Comparison of ENCODE assay signal across 18 cellular contexts in the genomic region with DNA sequence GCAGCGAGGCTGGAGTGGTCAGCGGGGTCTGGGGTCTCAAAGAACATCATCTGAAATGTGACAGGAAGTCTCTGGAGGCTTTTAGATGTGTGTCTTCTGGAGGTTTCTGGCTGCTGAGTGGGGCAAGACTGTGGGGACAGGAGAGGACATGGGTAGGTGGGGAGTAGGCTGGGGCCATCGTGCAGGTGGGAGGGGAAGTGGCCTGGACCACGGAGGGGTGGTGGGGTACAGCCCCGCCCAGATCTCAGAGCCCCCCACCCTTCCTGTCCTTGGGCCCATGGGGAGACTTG. TPM values are rescaled to one million over a fixed set of nuclear protein-coding genes. Genes with fewer than 3 reads are reported as not detected.
DNase-seq lines count a peak whose midpoint lies in the region; ATAC-seq and TF ChIP-seq lines count a peak whose summit lies in the region.
"Had no signal": no experiment of that assay in that cellular context is flagged by ENCODE, and none has a peak within 500 bp of the region (broad histone marks: within the 10 kb centered on the region; RNA-seq: fewer than 3 reads in every experiment).

No MANE protein-coding gene starts in this region.

- no peak overlapping the region for H3K4me3 ChIP-seq in H7 (ENCODE audit: insufficient read depth, low read depth, low read length)
- H3K4me3 ChIP-seq: BLaER1, K562, PC-9 had no signal

- peaks cover 6% of the 10 kb centered on the region for H3K36me3 Mint-ChIP-seq in activated naive CD4-positive, alpha-beta T cell treated with anti-CD3 and anti-CD28 coated beads, Interleukin-2, amount 50 U/mL, for 24 hours
- peaks cover 30% of the 10 kb centered on the region for H3K36me3 Mint-ChIP-seq in activated naive CD4-positive, alpha-beta T cell treated with anti-CD3 and anti-CD28 coated beads for 36 hours (ENCODE audit: low read depth)
- H3K36me3 Mint-ChIP-seq in chondrocyte (ENCODE audit: low read depth): peaks cover 21% of the 10 kb centered on the region
- peaks cover 59% of the 10 kb centered on the region for H3K36me3 Mint-ChIP-seq in stimulated activated memory B cell treated with anti-CD40 and anti-IgM and Interleukin-4, amounts not matched to agents 10 μg/mL and 1 μg/mL and 100 μg/mL, for 72 hours

- CTCF ChIA-PET in activated naive CD4-positive, alpha-beta T cell treated with anti-CD3 and anti-CD28 coated beads for 36 hours (lab: Charles Lee): interaction anchor here (0.5 kb wide), 1 partner anchor 122 kb away, joined by 3 read pairs; no protein-coding TSS in a partner anchor

- no peak for TF ChIP-seq CTCF in chondrocyte (IDR thresholded peaks at IDR 0.05)

- no peak for ATAC-seq in stimulated activated memory B cell treated with anti-CD40 and anti-IgM and Interleukin-4, amounts not matched to agents 10 μg/mL and 1 μg/mL and 100 μg/mL, for 72 hours
- ATAC-seq: K562 had no signal

- H3K36me3 ChIP-seq in H7 (replicated peaks; ENCODE audit: control insufficient read depth, insufficient read depth, low read length): peaks cover 1% of the 10 kb centered on the region

- no peaks in the 10 kb centered on the region for H3K9me3 Mint-ChIP-seq in activated naive CD4-positive, alpha-beta T cell treated with anti-CD3 and anti-CD28 coated beads, Interleukin-2, amount 50 U/mL, for 24 hours
- H3K9me3 Mint-ChIP-seq in activated naive CD4-positive, alpha-beta T cell treated with anti-CD3 and anti-CD28 coated beads for 36 hours: no peaks in the 10 kb centered on the region
- no peaks in the 10 kb centered on the region for H3K9me3 Mint-ChIP-seq in chondrocyte (ENCODE audit: low read depth)
- H3K9me3 Mint-ChIP-seq in stimulated activated memory B cell treated with anti-CD40 and anti-IgM and Interleukin-4, amounts not matched to agents 10 μg/mL and 1 μg/mL and 100 μg/mL, for 72 hours: no peaks in the 10 kb centered on the region
- H3K9me3 Mint-ChIP-seq: CD8-positive, alpha-beta memory T cell had no signal

- H3K27me3 ChIP-seq in H7 (ENCODE audit: control insufficient read depth, insufficient read depth, low read length): no peaks in the 10 kb centered on the region
- H3K27me3 ChIP-seq: BLaER1 had no signal

- DNase-seq in activated naive CD4-positive, alpha-beta T cell treated with anti-CD3 and anti-CD28 coated beads for 36 hours: no peak
- peak; percentile 25 for DNase-seq in H7
- DNase-seq in chondrocyte (ENCODE audit: low spot score): peak; percentile 74
- DNase-seq in OCI-M2 (lab: John Stamatoyannopoulos, UW; ENCODE audit: unreplicated experiment): no peak
- DNase-seq in COLO829 (ENCODE audit: low spot score): no peak
- DNase-seq: DMS79, NCI-H1105, NCI-H510A, NCI-H748 treated with DMSO at 0.1 percent for 48 hours, PC-9 had no signal

- H3K4me1 Mint-ChIP-seq in activated naive CD4-positive, alpha-beta T cell treated with anti-CD3 and anti-CD28 coated beads, Interleukin-2, amount 50 U/mL, for 24 hours: peaks cover 61% of the 10 kb centered on the region
- peaks cover 63% of the 10 kb centered on the region for H3K4me1 Mint-ChIP-seq in activated naive CD4-positive, alpha-beta T cell treated with anti-CD3 and anti-CD28 coated beads for 36 hours (ENCODE audit: low read depth)
- H3K4me1 Mint-ChIP-seq in chondrocyte (ENCODE audit: low read depth): peaks cover 13% of the 10 kb centered on the region
- peaks cover 51% of the 10 kb centered on the region for H3K4me1 Mint-ChIP-seq in stimulated activated memory B cell treated with anti-CD40 and anti-IgM and Interleukin-4, amounts not matched to agents 10 μg/mL and 1 μg/mL and 100 μg/mL, for 72 hours

- H3K27ac Mint-ChIP-seq in activated naive CD4-positive, alpha-beta T cell treated with anti-CD3 and anti-CD28 coated beads, Interleukin-2, amount 50 U/mL, for 24 hours: peak overlapping the region; percentile 55
- H3K27ac Mint-ChIP-seq in activated naive CD4-positive, alpha-beta T cell treated with anti-CD3 and anti-CD28 coated beads for 36 hours: no peak overlapping the region
- H3K27ac Mint-ChIP-seq in chondrocyte (ENCODE audit: unreplicated experiment): no peak overlapping the region
- peak overlapping the region; percentile 95 for H3K27ac Mint-ChIP-seq in stimulated activated memory B cell treated with anti-CD40 and anti-IgM and Interleukin-4, amounts not matched to agents 10 μg/mL and 1 μg/mL and 100 μg/mL, for 72 hours

- no peaks in the 10 kb centered on the region for H3K27me3 Mint-ChIP-seq in activated naive CD4-positive, alpha-beta T cell treated with anti-CD3 and anti-CD28 coated beads, Interleukin-2, amount 50 U/mL, for 24 hours
- no peaks in the 10 kb centered on the region for H3K27me3 Mint-ChIP-seq in activated naive CD4-positive, alpha-beta T cell treated with anti-CD3 and anti-CD28 coated beads for 36 hours (ENCODE audit: low read depth)
- no peaks in the 10 kb centered on the region for H3K27me3 Mint-ChIP-seq in chondrocyte (ENCODE audit: low read depth)
- H3K27me3 Mint-ChIP-seq in stimulated activated memory B cell treated with anti-CD40 and anti-IgM and Interleukin-4, amounts not matched to agents 10 μg/mL and 1 μg/mL and 100 μg/mL, for 72 hours: no peaks in the 10 kb centered on the region
- H3K27me3 Mint-ChIP-seq: CD8-positive, alpha-beta memory T cell had no signal

- no peak overlapping the region for H3K4me3 Mint-ChIP-seq in activated naive CD4-positive, alpha-beta T cell treated with anti-CD3 and anti-CD28 coated beads, Interleukin-2, amount 50 U/mL, for 24 hours
- H3K4me3 Mint-ChIP-seq in activated naive CD4-positive, alpha-beta T cell treated with anti-CD3 and anti-CD28 coated beads for 36 hours: no peak overlapping the region
- no peak overlapping the region for H3K4me3 Mint-ChIP-seq in chondrocyte (ENCODE audit: unreplicated experiment)
- H3K4me3 Mint-ChIP-seq in stimulated activated memory B cell treated with anti-CD40 and anti-IgM and Interleukin-4, amounts not matched to agents 10 μg/mL and 1 μg/mL and 100 μg/mL, for 72 hours: no peak overlapping the region
- H3K4me3 Mint-ChIP-seq: CD8-positive, alpha-beta memory T cell had no signal

- intact Hi-C loops in activated naive CD4-positive, alpha-beta T cell treated with anti-CD3 and anti-CD28 coated beads for 36 hours (cut with micrococcal nuclease): no loop called here

RNA-seq across cellular contexts. Expression of a gene that starts 6.2 kb away (rescaled TPM):
- 100 to 1,000 TPM; 113 to 123 TPM for total RNA-seq in activated naive CD4-positive, alpha-beta T cell treated with anti-CD3 and anti-CD28 coated beads for 36 hours
- 49.3 and 56.3 TPM in 2 replicates for total RNA-seq in H7 (2014; rRNA removed; shearing (Covaris generic))
- total RNA-seq in chondrocyte: 78.3 to 91.2 TPM (median 81.8 TPM) in 3 replicates

RNA-seq across cellular contexts. Expression of a gene that starts 18.7 kb away (rescaled TPM):
- 10 to 100 TPM; 38.2 to 41.9 TPM for total RNA-seq in activated naive CD4-positive, alpha-beta T cell treated with anti-CD3 and anti-CD28 coated beads for 36 hours
- total RNA-seq in H7 (2014; rRNA removed; shearing (Covaris generic)): 91.8 and 96.9 TPM in 2 replicates
- total RNA-seq in chondrocyte: 64.9 to 72.4 TPM (median 68.6 TPM) in 3 replicates

RNA-seq across cellular contexts. Expression of a gene that starts 30.6 kb away (rescaled TPM):
- not detected for total RNA-seq in activated naive CD4-positive, alpha-beta T cell treated with anti-CD3 and anti-CD28 coated beads for 36 hours
- total RNA-seq in H7 (2014; rRNA removed; shearing (Covaris generic)): not detected in 2 replicates
- not detected in 3 replicates for total RNA-seq in chondrocyte
- total RNA-seq: A673; CD8-positive, alpha-beta memory T cell; H4; K562; PC-9; SK-MEL-5 had no signal

Comparison
In these comparisons a context has a peak if more than half of its experiments do, and no peak if none do; other contexts are left out.
1. H3K27ac Mint-ChIP-seq: peak in activated naive CD4-positive, alpha-beta T cell treated with anti-CD3 and anti-CD28 coated beads, Interleukin-2, amount 50 U/mL, for 24 hours (single experiment) and stimulated activated memory B cell treated with anti-CD40 and anti-IgM and Interleukin-4, amounts not matched to agents 10 μg/mL and 1 μg/mL and 100 μg/mL, for 72 hours (single experiment); none in activated naive CD4-positive, alpha-beta T cell treated with anti-CD3 and anti-CD28 coated beads for 36 hours (single experiment) and chondrocyte (single experiment).
2. DNase-seq: peak in H7 (single experiment) and chondrocyte (single experiment); none in activated naive CD4-positive, alpha-beta T cell treated with anti-CD3 and anti-CD28 coated beads for 36 hours (single experiment), OCI-M2 (single experiment) and COLO829 (single experiment).